Comparison of ENCODE assay signal across 8 cellular contexts in genomic region chr2:221574231-221574570, GRCh38. TPM values are rescaled to one million over a fixed set of nuclear protein-coding genes. Genes with fewer than 3 reads are reported as not detected.
DNase-seq lines count a peak whose midpoint lies in the region; ATAC-seq and TF ChIP-seq lines count a peak whose summit lies in the region.

No MANE protein-coding gene starts in this region.

- H3K9ac ChIP-seq in skeletal muscle tissue (ENCODE audit: low read depth in 1 of 3, low read length in 3 of 3): peak overlapping the region in 2 of 3 donors; percentile 80 to 84

- H3K27ac ChIP-seq in right cardiac atrium (ENCODE audit: low read length) (peak overlapping the region; percentile 51), skeletal muscle tissue (ENCODE audit: low read depth, low read length) (no peak overlapping the region)

- no peaks in the 10 kb centered on the region for H3K9me3 Mint-ChIP-seq in activated B cell treated with CpG ODN at 0.5 μM for 24 hours

- no peak for DNase-seq in HAP-1 (ENCODE audit: low spot score in 2 of 2)
- DNase-seq in activated B cell treated with CpG ODN at 0.5 μM for 24 hours: no peak
- DNase-seq in right cardiac atrium: no peak
- DNase-seq in left colon: no peak
- DNase-seq in NCI-H1092 treated with DMSO at 0.1 percent for 48 hours (lab: John Stamatoyannopoulos, UW): no peak
- no peak for DNase-seq in RKO (ENCODE audit: low spot score)
- no peak for DNase-seq in RPMI8226

- H3K27me3 ChIP-seq in HAP-1 (ENCODE audit: low read depth) (no peaks in the 10 kb centered on the region), right cardiac atrium (ENCODE audit: control insufficient read depth, insufficient read depth) (no peaks in the 10 kb centered on the region), skeletal muscle tissue (ENCODE audit: control insufficient read depth in 3 of 3, insufficient read depth in 3 of 3, low read length in 3 of 3) (peaks cover 7 to 17% (median 13%) of the 10 kb centered on the region in 3 donors)

- H3K9me3 ChIP-seq in HAP-1: no peaks in the 10 kb centered on the region
- no peaks in the 10 kb centered on the region for H3K9me3 ChIP-seq in right cardiac atrium (ENCODE audit: control insufficient read depth, low read length)
- no peaks in the 10 kb centered on the region for H3K9me3 ChIP-seq in skeletal muscle tissue (ENCODE audit: control insufficient read depth in 3 of 3, low read length in 3 of 3)

- peaks cover 21% of the 10 kb centered on the region for H3K27me3 Mint-ChIP-seq in activated B cell treated with CpG ODN at 0.5 μM for 24 hours

- H3K4me3 ChIP-seq in HAP-1 (peak overlapping the region; percentile 79), right cardiac atrium (ENCODE audit: low read length) (peak overlapping the region; percentile 96), skeletal muscle tissue (ENCODE audit: low read length in 3 of 3) (peak overlapping the region; percentile 68 to 95 (median 88))

- ATAC-seq in activated B cell treated with CpG ODN at 0.5 μM for 24 hours (ENCODE audit: low read depth): no peak
- no peak for ATAC-seq in right cardiac atrium
- no peak for ATAC-seq in left colon

- no peak overlapping the region for H3K27ac Mint-ChIP-seq in activated B cell treated with CpG ODN at 0.5 μM for 24 hours

- H3K4me1 ChIP-seq in HAP-1 (peaks cover 16% of the 10 kb centered on the region), right cardiac atrium (ENCODE audit: control insufficient read depth, insufficient read depth, low read length) (peaks cover 2% of the 10 kb centered on the region), skeletal muscle tissue (ENCODE audit: control insufficient read depth in 3 of 3, insufficient read depth in 3 of 3, low read length in 3 of 3) (peaks cover 17 to 34% (median 22%) of the 10 kb centered on the region in 3 donors)

- intact Hi-C loops in activated B cell treated with CpG ODN at 0.5 μM for 24 hours (cut with micrococcal nuclease) (loop anchor here (5.0 kb wide), 7 partner anchors 152 to 1083 kb away; partner anchors contain the start of gene FARSB), right cardiac atrium (cut with DNase I) (loop anchor here (2.0 to 10.0 kb wide), 7 partner anchors 132 to 1837 kb away; no protein-coding TSS in a partner anchor), left colon (cut with DNase I, micrococcal nuclease) (loop anchor here in 1 of 2 donors (10.0 kb wide), 1 partner anchor 391 kb away; no protein-coding TSS in a partner anchor)

- in situ Hi-C loops in HAP-1 (cut with MboI; ENCODE audit: low sequenced_read_pairs): loop anchor here (5.0 to 10.0 kb wide), 2 partner anchors 391 to 887 kb away; no protein-coding TSS in a partner anchor

- no peak for TF ChIP-seq CTCF in activated B cell treated with CpG ODN at 0.5 μM for 24 hours (IDR thresholded peaks at IDR 0.05)

- POLR2A ChIA-PET in activated B cell treated with CpG ODN at 0.5 μM for 24 hours (lab: Charles Lee): no interaction called here

- H3K36me3 ChIP-seq in HAP-1 (replicated peaks) (no peaks in the 10 kb centered on the region), skeletal muscle tissue (ENCODE audit: control insufficient read depth in 3 of 3, insufficient read depth in 3 of 3, low read length in 3 of 3) (no peaks in the 10 kb centered on the region)

- peaks cover 9% of the 10 kb centered on the region for H3K36me3 Mint-ChIP-seq in activated B cell treated with CpG ODN at 0.5 μM for 24 hours (ENCODE audit: low read depth)

- whole genome bisulfite sequencing in right cardiac atrium: 7% methylated on average over 7 of the region's 7 CpGs

- H3K4me1 Mint-ChIP-seq in activated B cell treated with CpG ODN at 0.5 μM for 24 hours: peaks cover 35% of the 10 kb centered on the region

- peak overlapping the region; percentile 89 for H3K4me3 Mint-ChIP-seq in activated B cell treated with CpG ODN at 0.5 μM for 24 hours

- CTCF ChIA-PET in activated B cell treated with CpG ODN at 0.5 μM for 24 hours (lab: Charles Lee): interaction anchor here (0.7 to 3.4 kb wide), 15 partner anchors 11 to 1842 kb away, joined by 3 to 21 read pairs (median 3); no protein-coding TSS in a partner anchor

RNA-seq across cellular contexts. Expression of gene EPHA4, which starts 2.1 kb away (rescaled TPM):
- total RNA-seq in activated B cell treated with CpG ODN at 0.5 μM for 24 hours: 23.9 and 26.4 TPM in 2 replicates
- 100 to 1,000 TPM in 3 of 4 donors, 10 to 100 TPM in 1; 76.9 to 110 (median 104) TPM for total RNA-seq in right cardiac atrium
- 25.9 TPM for polyA plus RNA-seq in right cardiac atrium
- 24.0 TPM for total RNA-seq in skeletal muscle tissue
- 10 to 100 TPM; 16.5 to 21.2 TPM for total RNA-seq in left colon
